8 cellular contexts compared by ENCODE assay signal in genomic region chr6:18386302-18386976, GRCh38. TPM values are rescaled to one million over a fixed set of nuclear protein-coding genes. Genes with fewer than 3 reads are reported as not detected.
DNase-seq lines count a peak whose midpoint lies in the region; ATAC-seq, FAIRE-seq and TF ChIP-seq lines count a peak whose summit lies in the region.

No MANE protein-coding gene starts in this region.

- H3K4me1 ChIP-seq in ACC112 (ENCODE audit: control insufficient read depth, insufficient read depth, low read length, unreplicated experiment) (peaks cover 15% of the 10 kb centered on the region), mucosa of stomach (ENCODE audit: control insufficient read depth, insufficient read depth, low read length) (peaks cover 22% of the 10 kb centered on the region)

- no peaks in the 10 kb centered on the region for H3K27me3 ChIP-seq in ACC112 (ENCODE audit: insufficient read depth, low read length)
- H3K27me3 ChIP-seq in mucosa of stomach (ENCODE audit: control insufficient read depth, insufficient read depth, low read length) = no peaks in the 10 kb centered on the region

- H3K79me2 ChIP-seq in ACC112 (ENCODE audit: control insufficient read depth, insufficient read depth, low read length, unreplicated experiment) = no peaks in the 10 kb centered on the region

- no peaks in the 10 kb centered on the region for H3K36me3 ChIP-seq in ACC112 (ENCODE audit: insufficient read depth, low read length)
- no peaks in the 10 kb centered on the region for H3K36me3 ChIP-seq in mucosa of stomach (ENCODE audit: control insufficient read depth, insufficient read depth, low read length)

- peak overlapping the region; percentile 81 for H2AFZ ChIP-seq in ACC112 (ENCODE audit: low read length, unreplicated experiment)

- H3K9ac ChIP-seq in mucosa of stomach (ENCODE audit: low read length) = no peak overlapping the region

- DNase-seq in LNCaP clone FGC (ENCODE audit: low read depth) = peak; percentile 37
- DNase-seq in dermis blood vessel endothelial cell = peak; percentile 87
- DNase-seq in GM12891 (ENCODE audit: insufficient read length, low spot score) = no peak
- DNase-seq in NCI-H774 (lab: John Stamatoyannopoulos, UW) = no peak
- DNase-seq in HEK293T (ENCODE audit: extremely low spot score) = no peak

- POLR2A ChIA-PET in HEK293T (lab: Yijun Ruan, JAX) = interaction anchor here (0.6 to 1.7 kb wide), 3 partner anchors 39 to 98 kb away, joined by 3 to 4 read pairs (median 3); no protein-coding TSS in a partner anchor

- H3K27ac ChIP-seq in ACC112 (ENCODE audit: low read depth, low read length) = no peak overlapping the region

- TF ChIP-seq POLR2A in GM12891 (IDR thresholded peaks at IDR 0.05; ENCODE audit: low read depth, low read length) = no peak

- no peak for FAIRE-seq in GM12891 (lab: Jason Lieb, UNC)

- no peak for ATAC-seq in HG02642 (IDR thresholded peaks at IDR 0.05; ENCODE audit: poor library complexity, unreplicated experiment)

- CTCF ChIA-PET in HEK293T (lab: Yijun Ruan, JAX) = interaction anchor here (0.6 kb wide), 1 partner anchor 571 kb away, joined by 4 read pairs; no protein-coding TSS in a partner anchor

- no peak for TF ChIP-seq CTCF in LNCaP clone FGC (IDR thresholded peaks at IDR 0.05; ENCODE audit: control insufficient read depth, extremely low read depth, insufficient read depth)

- no peaks in the 10 kb centered on the region for H3K9me3 ChIP-seq in mucosa of stomach (ENCODE audit: control insufficient read depth, low read length)

- H3K4me3 ChIP-seq in ACC112 (ENCODE audit: low read depth, low read length) = no peak overlapping the region
- peak overlapping the region; percentile 75; the same call in 1 of the 2 replicates for H3K4me3 ChIP-seq in LNCaP clone FGC (ENCODE audit: low read depth, low read length)
- H3K4me3 ChIP-seq in mucosa of stomach (ENCODE audit: low read length) = peak overlapping the region; percentile 2

TF ChIP-seq in GM12891, 5 proteins besides CTCF, POLR2A, EP300 and RAD21:
- TF ChIP-seq POU2F2 (IDR thresholded peaks at IDR 0.05; ENCODE audit: low read depth, low read length) = no peak
- no peak for TF ChIP-seq TAF1 (IDR thresholded peaks at IDR 0.05; ENCODE audit: low read depth, low read length)
- TF ChIP-seq SPI1 (IDR thresholded peaks at IDR 0.05; ENCODE audit: low read depth, low read length) = no peak
- TF ChIP-seq PAX5 (IDR thresholded peaks at IDR 0.05; ENCODE audit: insufficient read depth, low read length, severe bottlenecking) = no peak
- TF ChIP-seq POLR2AphosphoS5 (IDR thresholded peaks at IDR 0.05; ENCODE audit: low read depth, low read length) = no peak

TF ChIP-seq in HEK293T, 16 proteins besides CTCF, POLR2A, EP300 and RAD21:
- TF ChIP-seq CTBP1 (IDR thresholded peaks at IDR 0.05; ENCODE audit: borderline replicate concordance) = no peak

RNA-seq across cellular contexts. Expression of gene RNF144B, which starts 0.7 kb away (rescaled TPM):
- 77.1 and 89.2 TPM in 2 replicates for total RNA-seq in dermis blood vessel endothelial cell
- polyA plus RNA-seq in GM12891 (2012; ENCODE audit: low read depth, missing spikeins) = 0.08 TPM

Comparison
In these comparisons a context has a peak if more than half of its experiments do, and no peak if none do; other contexts are left out.
1. DNase-seq: peak in LNCaP clone FGC (single experiment) and dermis blood vessel endothelial cell (single experiment); none in GM12891 (single experiment), NCI-H774 (single experiment) and HEK293T (single experiment).